ENCODE assay signal across 8 cellular contexts in genomic region chr4:7539659-7540058, GRCh38.
DNase-seq lines count a peak whose midpoint lies in the region; ATAC-seq and TF ChIP-seq lines count a peak whose summit lies in the region.

No MANE protein-coding gene starts in this region.

- no CpG with 5 or more reads among the region's 9 CpGs for WGBS in trophoblast cell (ENCODE audit: extremely low coverage, insufficient coverage, insufficient read length)

- H3K27me3 ChIP-seq in trophoblast cell (ENCODE audit: insufficient read depth, low read length) = no peaks in the 10 kb centered on the region

- H2BK12ac ChIP-seq in trophoblast cell (ENCODE audit: low read length) = no peak overlapping the region

- H4K8ac ChIP-seq in trophoblast cell (ENCODE audit: low read depth, low read length) = no peak overlapping the region

- H3K79me2 ChIP-seq in trophoblast cell (ENCODE audit: control insufficient read depth, insufficient read depth, low read length, poor library complexity) = no peaks in the 10 kb centered on the region

- no peak overlapping the region for H3K4me3 Mint-ChIP-seq in activated CD8-positive, alpha-beta memory T cell treated with anti-CD3 and anti-CD28 coated beads, Interleukin-2, amount 10 ng/mL, durations not matched to agents 7 days and 5 days
- no peak overlapping the region for H3K4me3 Mint-ChIP-seq in natural killer cell

- H4K12ac ChIP-seq in trophoblast cell (ENCODE audit: low read depth, low read length) = no peak overlapping the region

- no peaks in the 10 kb centered on the region for H3K36me3 Mint-ChIP-seq in activated CD8-positive, alpha-beta memory T cell treated with anti-CD3 and anti-CD28 coated beads, Interleukin-2, amount 10 ng/mL, durations not matched to agents 7 days and 5 days
- H3K36me3 Mint-ChIP-seq in natural killer cell = no peaks in the 10 kb centered on the region

- H3K27me3 Mint-ChIP-seq in activated CD8-positive, alpha-beta memory T cell treated with anti-CD3 and anti-CD28 coated beads, Interleukin-2, amount 10 ng/mL, durations not matched to agents 7 days and 5 days = no peaks in the 10 kb centered on the region
- no peaks in the 10 kb centered on the region for H3K27me3 Mint-ChIP-seq in natural killer cell (ENCODE audit: low read depth in 2 of 2)

- H4K91ac ChIP-seq in trophoblast cell (ENCODE audit: low read depth, low read length) = no peak overlapping the region

- no peak overlapping the region for H3K27ac ChIP-seq in trophoblast cell (ENCODE audit: low read depth, low read length)

- H3K9me3 ChIP-seq in trophoblast cell (ENCODE audit: insufficient read depth, low read depth, low read length) = peaks cover 14% of the 10 kb centered on the region

- no peak overlapping the region for H3K4me2 ChIP-seq in trophoblast cell (ENCODE audit: low read length)

- H3K9me3 Mint-ChIP-seq in activated CD8-positive, alpha-beta memory T cell treated with anti-CD3 and anti-CD28 coated beads, Interleukin-2, amount 10 ng/mL, durations not matched to agents 7 days and 5 days (ENCODE audit: low read depth) = no peaks in the 10 kb centered on the region
- peaks cover 0 to 3% of the 10 kb centered on the region in 2 donors for H3K9me3 Mint-ChIP-seq in natural killer cell

- peak; percentile 80 for DNase-seq in ELR (ENCODE audit: low read depth)
- DNase-seq in NCI-H460 (ENCODE audit: extremely low read depth, low read depth) = peak; percentile 11
- peak; percentile 84 for DNase-seq in activated CD8-positive, alpha-beta memory T cell treated with anti-CD3 and anti-CD28 coated beads, Interleukin-2, amount 10 ng/mL, durations not matched to agents 7 days and 5 days
- DNase-seq in natural killer cell = peak; percentile 72
- DNase-seq in NCI-H1105 (lab: John Stamatoyannopoulos, UW) = no peak
- no peak for DNase-seq in NCI-H446 treated with DMSO at 0.1 percent for 48 hours (lab: John Stamatoyannopoulos, UW)
- DNase-seq in posterior vena cava (ENCODE audit: low spot score) = no peak
- DNase-seq in trophoblast cell = no peak

- no peak overlapping the region for H2AFZ ChIP-seq in trophoblast cell (ENCODE audit: insufficient read depth, low read length, poor library complexity)

- H3K36me3 ChIP-seq in trophoblast cell (ENCODE audit: control insufficient read depth in 1 of 2, insufficient read depth in 2 of 2, low read length in 2 of 2) = no peaks in the 10 kb centered on the region

- no peak overlapping the region for H3K18ac ChIP-seq in trophoblast cell (ENCODE audit: low read length)

- H3K4me1 Mint-ChIP-seq in activated CD8-positive, alpha-beta memory T cell treated with anti-CD3 and anti-CD28 coated beads, Interleukin-2, amount 10 ng/mL, durations not matched to agents 7 days and 5 days = no peaks in the 10 kb centered on the region
- peaks cover 0 to 33% of the 10 kb centered on the region in 2 donors for H3K4me1 Mint-ChIP-seq in natural killer cell

- intact Hi-C loops in natural killer cell (cut with micrococcal nuclease) = loop anchor here (1.0 kb wide), 1 partner anchor 111 kb away; no protein-coding TSS in a partner anchor
- intact Hi-C loops in posterior vena cava (cut with DNase I) = no loop called here

- peak; percentile 87 for ATAC-seq in activated CD8-positive, alpha-beta memory T cell treated with anti-CD3 and anti-CD28 coated beads, Interleukin-2, amount 10 ng/mL, durations not matched to agents 7 days and 5 days
- peak; percentile 92 to 94 (median 92) for ATAC-seq in natural killer cell

- H3K9ac ChIP-seq in trophoblast cell (ENCODE audit: low read length) = no peak overlapping the region

- no peak overlapping the region for H2BK5ac ChIP-seq in trophoblast cell (ENCODE audit: low read depth, low read length, poor library complexity)

- CTCF ChIA-PET in activated CD8-positive, alpha-beta memory T cell treated with anti-CD3 and anti-CD28 coated beads, Interleukin-2, amount 10 ng/mL, durations not matched to agents 7 days and 5 days (lab: Charles Lee) = no interaction called here

- H3K4me1 ChIP-seq in trophoblast cell (ENCODE audit: control insufficient read depth in 1 of 2, insufficient read depth in 2 of 2, low read length in 2 of 2) = no peaks in the 10 kb centered on the region

- no peak overlapping the region for H3K4me3 ChIP-seq in trophoblast cell (ENCODE audit: low read depth, low read length)

- no peak overlapping the region for H2AK5ac ChIP-seq in trophoblast cell (ENCODE audit: low read length)

- no peak overlapping the region for H3K23ac ChIP-seq in trophoblast cell (ENCODE audit: low read length)

- no peak for TF ChIP-seq CTCF in natural killer cell (IDR thresholded peaks at IDR 0.05)

- no peak overlapping the region for H3K14ac ChIP-seq in trophoblast cell (ENCODE audit: low read length)

- H3K27ac Mint-ChIP-seq in activated CD8-positive, alpha-beta memory T cell treated with anti-CD3 and anti-CD28 coated beads, Interleukin-2, amount 10 ng/mL, durations not matched to agents 7 days and 5 days = peak overlapping the region; percentile 32
- peak overlapping the region in 1 of 2 donors; percentile 90 for H3K27ac Mint-ChIP-seq in natural killer cell

- no peak overlapping the region for H2BK120ac ChIP-seq in trophoblast cell (ENCODE audit: insufficient read depth, low read length, poor library complexity)

- no peaks in the 10 kb centered on the region for H3K79me1 ChIP-seq in trophoblast cell (ENCODE audit: low read length)

- H3K4ac ChIP-seq in trophoblast cell (ENCODE audit: low read depth, low read length) = no peak overlapping the region

Comparison
In these comparisons a context has a peak if more than half of its experiments do, and no peak if none do; other contexts are left out.
1. DNase-seq: peak in ELR (single experiment), NCI-H460 (single experiment), activated CD8-positive, alpha-beta memory T cell treated with anti-CD3 and anti-CD28 coated beads, Interleukin-2, amount 10 ng/mL, durations not matched to agents 7 days and 5 days (single experiment) and natural killer cell (single experiment); none in NCI-H1105 (single experiment), NCI-H446 treated with DMSO at 0.1 percent for 48 hours (single experiment), posterior vena cava (single experiment) and trophoblast cell (0 of 2).